Comparison of ENCODE assay signal across 1 cellular context in genomic region chr19:35628565-35629331, GRCh38.
TF ChIP-seq lines count a peak whose summit lies in the region.

Gene RBM42 (plus strand): TSS chr19:35629036. CDS start chr19:35629154, 118 bp downstream.

TF ChIP-seq in A549, 52 proteins besides CTCF, POLR2A, EP300 and RAD21 (continued from another document):
- TF ChIP-seq HMGXB4 (CRISPR knock-in tag; IDR thresholded peaks at IDR 0.05; ENCODE audit: borderline replicate concordance) (peak; percentile 40; the same call in 1 of the 2 replicates), CEBPB (IDR thresholded peaks at IDR 0.05) (0 out of 4 replicates have a peak, but pooled peaks of 1 of the 2 experiments have one; percentile 32), REST (IDR thresholded peaks at IDR 0.05) (peak; percentile 66), FOSB (CRISPR knock-in tag; IDR thresholded peaks at IDR 0.05) (no peak), GATA3 (IDR thresholded peaks at IDR 0.05; ENCODE audit: borderline replicate concordance) (no peak; the same call in 1 of the 2 replicates), CHD4 (IDR thresholded peaks at IDR 0.05; ENCODE audit: borderline replicate concordance) (no peak), MYC (IDR thresholded peaks at IDR 0.05; ENCODE audit: borderline replicate concordance, low read length) (peak; percentile 74), FOSL2 (IDR thresholded peaks at IDR 0.05) (no peak), FOSL2 (CRISPR knock-in tag; IDR thresholded peaks at IDR 0.05) (peak; percentile 97), ELK1 (IDR thresholded peaks at IDR 0.05; ENCODE audit: low read depth, low read length) (no peak), E2F6 (IDR thresholded peaks at IDR 0.05; ENCODE audit: borderline replicate concordance, low read depth) (no peak; the same call in 1 of the 2 replicates), NPAS2 (CRISPR knock-in tag; IDR thresholded peaks at IDR 0.05; ENCODE audit: borderline replicate concordance) (no peak), MAX (IDR thresholded peaks at IDR 0.05) (peak; percentile 81), RCOR1 (IDR thresholded peaks at IDR 0.05; ENCODE audit: low read depth, low read length) (no peak), EHF (CRISPR knock-in tag; IDR thresholded peaks at IDR 0.05) (no peak; the same call in 1 of the 2 replicates), HOXB5 (CRISPR knock-in tag; IDR thresholded peaks at IDR 0.05) (no peak), CHD2 (IDR thresholded peaks at IDR 0.05; ENCODE audit: low read length, partially characterized antibody) (peak; percentile 60), KDM1A (IDR thresholded peaks at IDR 0.05; ENCODE audit: low read depth) (no peak), HES2 (IDR thresholded peaks at IDR 0.05) (no peak), MAFK (IDR thresholded peaks at IDR 0.05; ENCODE audit: partially characterized antibody) (no peak), JUNB (IDR thresholded peaks at IDR 0.05) (no peak), SMC3 (IDR thresholded peaks at IDR 0.05) (no peak), JUN (IDR thresholded peaks at IDR 0.05) (peak; percentile 93; a peak in 4 of 5 replicates), NFE2L2 (conservative IDR thresholded peaks at IDR 0.05; ENCODE audit: low read length) (no peak), HDAC2 (IDR thresholded peaks at IDR 0.05) (peak; percentile 95; the same call in 1 of the 2 replicates), PBX3 (IDR thresholded peaks at IDR 0.05) (peak; percentile 78), TFCP2L1 (CRISPR knock-in tag; IDR thresholded peaks at IDR 0.05) (no peak), ZSCAN20 (CRISPR knock-in tag; IDR thresholded peaks at IDR 0.05) (no peak), RARB (CRISPR knock-in tag; IDR thresholded peaks at IDR 0.05) (no peak), RNF2 (IDR thresholded peaks at IDR 0.05; ENCODE audit: borderline replicate concordance, low read depth) (no peak), KDM5A (IDR thresholded peaks at IDR 0.05) (peak; percentile 97), CBX2 (IDR thresholded peaks at IDR 0.05; ENCODE audit: borderline replicate concordance, low read depth) (no peak)
